Comparison of ENCODE assay signal across 8 cellular contexts in genomic region chr9:136118061-136118366, GRCh38. TPM values are rescaled to one million over a fixed set of nuclear protein-coding genes. Genes with fewer than 3 reads are reported as not detected.
DNase-seq lines count a peak whose midpoint lies in the region; ATAC-seq, FAIRE-seq and TF ChIP-seq lines count a peak whose summit lies in the region.

No MANE protein-coding gene starts in this region.

- DNase-seq in activated CD4-positive, alpha-beta T cell treated with anti-CD3 and anti-CD28 coated beads, Interleukin-2, amount 10 ng/mL, durations not matched to agents 24 days and 14 days = no peak
- no peak for DNase-seq in activated CD4-positive, alpha-beta T cell treated with anti-CD3 and anti-CD28 coated beads for 4 hours
- DNase-seq in SJCRH30 (no peak), fibroblast of villous mesenchyme (ENCODE audit: low read depth) (no peak), RCC 7860 (ENCODE audit: low spot score) (no peak)

- H3K36me3 Mint-ChIP-seq in activated CD4-positive, alpha-beta T cell treated with anti-CD3 and anti-CD28 coated beads, Interleukin-2, amount 10 ng/mL, durations not matched to agents 24 days and 14 days (ENCODE audit: low read depth) = peaks cover 15% of the 10 kb centered on the region

- intact Hi-C loops in activated CD4-positive, alpha-beta T cell treated with anti-CD3 and anti-CD28 coated beads, Interleukin-2, amount 10 ng/mL, durations not matched to agents 24 days and 14 days (cut with micrococcal nuclease) = loop anchor here (1.0 to 2.0 kb wide), 3 partner anchors 9 to 157 kb away; partner anchors contain the start of genes NACC2 and UBAC1

- ATAC-seq in GM21825 (IDR thresholded peaks at IDR 0.05; ENCODE audit: unreplicated experiment) (no peak), GM19324 (IDR thresholded peaks at IDR 0.05; ENCODE audit: low FRiP score, unreplicated experiment) (no peak)

- H3K9ac ChIP-seq in skeletal muscle tissue (ENCODE audit: low read depth in 1 of 3, low read length in 3 of 3) = peak overlapping the region; percentile 74 to 89 (median 86)

- no peaks in the 10 kb centered on the region for H3K9me3 Mint-ChIP-seq in activated CD4-positive, alpha-beta T cell treated with anti-CD3 and anti-CD28 coated beads, Interleukin-2, amount 10 ng/mL, durations not matched to agents 24 days and 14 days

- H3K4me3 ChIP-seq in SJCRH30 (peak overlapping the region; percentile 71), fibroblast of villous mesenchyme (ENCODE audit: low read depth, low read length) (peak overlapping the region; percentile 73), skeletal muscle tissue (ENCODE audit: low read length in 3 of 3) (peak overlapping the region; percentile 74 to 78 (median 78))

- TF ChIP-seq CTCF in fibroblast of villous mesenchyme (IDR thresholded peaks at IDR 0.05; ENCODE audit: insufficient read depth, low read depth, low read length) = no peak

- H3K9me3 ChIP-seq in SJCRH30 (replicated peaks) = no peaks in the 10 kb centered on the region
- H3K9me3 ChIP-seq in skeletal muscle tissue (ENCODE audit: control insufficient read depth in 3 of 3, low read length in 3 of 3) = no peaks in the 10 kb centered on the region

- peaks cover 14% of the 10 kb centered on the region for H3K4me1 Mint-ChIP-seq in activated CD4-positive, alpha-beta T cell treated with anti-CD3 and anti-CD28 coated beads, Interleukin-2, amount 10 ng/mL, durations not matched to agents 24 days and 14 days

- H3K27ac ChIP-seq in SJCRH30 (peak overlapping the region; percentile 33; the same call in 1 of the 2 replicates), skeletal muscle tissue (ENCODE audit: low read depth, low read length) (peak overlapping the region; percentile 77)

- H3K27ac Mint-ChIP-seq in activated CD4-positive, alpha-beta T cell treated with anti-CD3 and anti-CD28 coated beads, Interleukin-2, amount 10 ng/mL, durations not matched to agents 24 days and 14 days = no peak overlapping the region

- H3K27me3 ChIP-seq in SJCRH30 = no peaks in the 10 kb centered on the region
- no peaks in the 10 kb centered on the region for H3K27me3 ChIP-seq in skeletal muscle tissue (ENCODE audit: control insufficient read depth in 3 of 3, insufficient read depth in 3 of 3, low read length in 3 of 3)

- H3K27me3 Mint-ChIP-seq in activated CD4-positive, alpha-beta T cell treated with anti-CD3 and anti-CD28 coated beads, Interleukin-2, amount 10 ng/mL, durations not matched to agents 24 days and 14 days = no peaks in the 10 kb centered on the region

- H3K36me3 ChIP-seq in SJCRH30 = no peaks in the 10 kb centered on the region
- peaks cover 4 to 15% (median 13%) of the 10 kb centered on the region in 3 donors for H3K36me3 ChIP-seq in skeletal muscle tissue (ENCODE audit: control insufficient read depth in 3 of 3, insufficient read depth in 3 of 3, low read length in 3 of 3)

- FAIRE-seq in RCC 7860 (lab: Jason Lieb, UNC) = no peak

- H3K4me1 ChIP-seq in SJCRH30 (peaks cover 13% of the 10 kb centered on the region), skeletal muscle tissue (ENCODE audit: control insufficient read depth in 3 of 3, insufficient read depth in 3 of 3, low read length in 3 of 3) (peaks cover 29 to 43% (median 34%) of the 10 kb centered on the region in 3 donors)

- H3K4me3 Mint-ChIP-seq in activated CD4-positive, alpha-beta T cell treated with anti-CD3 and anti-CD28 coated beads, Interleukin-2, amount 10 ng/mL, durations not matched to agents 24 days and 14 days = peak overlapping the region; percentile 84

RNA-seq across cellular contexts. Expression of gene TMEM250, which starts 0.7 kb away (rescaled TPM):
- 49.8 and 52.7 TPM in 2 replicates for total RNA-seq in activated CD4-positive, alpha-beta T cell treated with anti-CD3 and anti-CD28 coated beads, Interleukin-2, amount 10 ng/mL, durations not matched to agents 24 days and 14 days
- 31.8 and 34.0 TPM in 2 replicates for total RNA-seq in SJCRH30 (2014; rRNA removed; shearing (Covaris generic))
- total RNA-seq in fibroblast of villous mesenchyme = 39.0 and 39.7 TPM in 2 replicates
- total RNA-seq in skeletal muscle tissue = 24.0 TPM

RNA-seq across cellular contexts. Expression of gene NACC2, which starts 22.9 kb away (rescaled TPM):
- total RNA-seq in activated CD4-positive, alpha-beta T cell treated with anti-CD3 and anti-CD28 coated beads, Interleukin-2, amount 10 ng/mL, durations not matched to agents 24 days and 14 days = 3.2 and 3.6 TPM in 2 replicates
- 3.6 and 4.4 TPM in 2 replicates for total RNA-seq in SJCRH30 (2014; rRNA removed; shearing (Covaris generic))
- total RNA-seq in fibroblast of villous mesenchyme (30.3 and 34.1 TPM in 2 replicates), skeletal muscle tissue (7.3 TPM)
